In the genomic region with DNA sequence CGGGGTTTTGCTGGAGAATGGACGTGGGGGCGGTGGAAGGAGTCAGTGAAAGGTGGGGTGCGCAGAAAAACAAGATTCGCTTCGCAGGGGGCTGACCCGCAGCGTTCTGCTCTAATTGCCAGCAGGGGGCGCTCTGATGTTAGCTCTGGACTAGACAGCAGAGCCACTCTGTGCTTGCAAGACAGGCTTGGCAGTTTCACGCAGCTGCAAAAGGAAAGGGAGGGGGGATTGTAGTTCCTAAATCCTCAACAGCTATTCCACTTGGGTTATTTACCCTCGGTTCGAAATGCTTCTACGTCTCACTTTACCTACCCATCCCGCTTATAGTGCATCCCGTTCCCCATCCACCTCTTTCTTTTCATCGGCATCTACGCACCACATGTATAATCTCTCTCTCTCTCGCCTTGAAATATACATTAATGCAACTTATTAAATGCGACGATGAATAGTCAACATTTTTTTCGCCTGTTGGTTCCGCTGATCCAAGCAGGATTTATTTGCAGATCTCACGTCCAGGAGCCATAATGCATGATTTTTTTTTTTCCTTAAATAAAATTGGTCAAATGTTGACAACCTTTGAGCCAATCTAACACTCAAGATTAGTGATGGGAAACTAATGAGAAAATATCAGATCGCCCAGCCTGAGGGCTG, we compare ENCODE assay signal across 8 cellular contexts.
DNase-seq lines count a peak whose midpoint lies in the region; ATAC-seq and TF ChIP-seq lines count a peak whose summit lies in the region.

No MANE protein-coding gene starts in this region.

- H3K27me3 ChIP-seq in BJ (ENCODE audit: control insufficient read depth, insufficient read depth, low read length) (peaks cover 2% of the 10 kb centered on the region), lower lobe of right lung (ENCODE audit: low read depth) (peaks cover 98% of the 10 kb centered on the region)

- H3K4me3 ChIP-seq in BJ (ENCODE audit: low read depth, low read length) (peak overlapping the region; percentile 21; the same call in 1 of the 2 replicates), lower lobe of right lung (peak overlapping the region; percentile 31)

- H3K36me3 Mint-ChIP-seq in activated CD4-positive, alpha-beta T cell treated with anti-CD3 and anti-CD28 coated beads for 36 hours (ENCODE audit: low read depth), result no peaks in the 10 kb centered on the region

- POLR2A ChIA-PET in BJ (lab: Charles Lee), result interaction anchor here (0.6 to 0.7 kb wide), 2 partner anchors 13 to 217 kb away, joined by 4 read pairs; a partner anchor contains a TSS
- POLR2A ChIA-PET in activated CD4-positive, alpha-beta T cell treated with anti-CD3 and anti-CD28 coated beads for 36 hours (lab: Charles Lee), result no interaction called here

- no peak overlapping the region for H3K27ac Mint-ChIP-seq in activated CD4-positive, alpha-beta T cell treated with anti-CD3 and anti-CD28 coated beads for 36 hours

- intact Hi-C loops in activated CD4-positive, alpha-beta T cell treated with anti-CD3 and anti-CD28 coated beads for 36 hours (cut with DNase I, micrococcal nuclease), result loop anchor here (1.0 to 10.0 kb wide), 9 partner anchors 219 to 1367 kb away; no protein-coding TSS in a partner anchor
- intact Hi-C loops in lower lobe of right lung (cut with DNase I), result loop anchor here (10.0 kb wide), 2 partner anchors 221 to 251 kb away; a partner anchor contains a TSS

- H3K4me3 Mint-ChIP-seq in activated CD4-positive, alpha-beta T cell treated with anti-CD3 and anti-CD28 coated beads for 36 hours, result no peak overlapping the region

- H3K36me3 ChIP-seq in BJ (ENCODE audit: control insufficient read depth, insufficient read depth, low read length) (no peaks in the 10 kb centered on the region), lower lobe of right lung (no peaks in the 10 kb centered on the region)

- H3K27ac ChIP-seq in lower lobe of right lung, result no peak overlapping the region

- peaks cover 17% of the 10 kb centered on the region for H3K4me1 ChIP-seq in lower lobe of right lung

- H3K9me3 Mint-ChIP-seq in activated CD4-positive, alpha-beta T cell treated with anti-CD3 and anti-CD28 coated beads for 36 hours (ENCODE audit: low read depth), result no peaks in the 10 kb centered on the region

- TF ChIP-seq CTCF in BJ (IDR thresholded peaks at IDR 0.05; ENCODE audit: insufficient read depth, low read depth, low read length), result peak; percentile 89
- TF ChIP-seq CTCF in lower lobe of right lung (IDR thresholded peaks at IDR 0.05), result peak; percentile 85

- CTCF ChIA-PET in BJ (lab: Yijun Ruan, JAX), result interaction anchor here (0.6 to 2.1 kb wide), 17 partner anchors 9 to 997 kb away, joined by 3 to 23 read pairs (median 4); no protein-coding TSS in a partner anchor
- CTCF ChIA-PET in activated CD4-positive, alpha-beta T cell treated with anti-CD3 and anti-CD28 coated beads for 36 hours (lab: Charles Lee), result interaction anchor here (0.5 to 2.2 kb wide), 11 partner anchors 9 to 597 kb away, joined by 3 to 7 read pairs (median 3); no protein-coding TSS in a partner anchor

- ATAC-seq in HG03521 (IDR thresholded peaks at IDR 0.05; ENCODE audit: unreplicated experiment), result peak; percentile 77
- ATAC-seq in activated CD4-positive, alpha-beta T cell treated with anti-CD3 and anti-CD28 coated beads for 36 hours, result peak; percentile 65
- ATAC-seq in lower lobe of right lung, result peak; percentile 89 to 94

- peaks cover 23% of the 10 kb centered on the region for H3K4me1 Mint-ChIP-seq in activated CD4-positive, alpha-beta T cell treated with anti-CD3 and anti-CD28 coated beads for 36 hours

- no peaks in the 10 kb centered on the region for H3K9me3 ChIP-seq in lower lobe of right lung

- DNase-seq in BJ (ENCODE audit: low read depth) (peak; percentile 15), GM19240 (ENCODE audit: insufficient read length, low spot score) (peak; percentile 68), NCI-H510A treated with DMSO at 0.1 percent for 48 hours (lab: John Stamatoyannopoulos, UW) (peak; percentile 53), lower lobe of right lung (peak; percentile 86)
- peak; percentile 89 for DNase-seq in activated CD4-positive, alpha-beta T cell treated with anti-CD3 and anti-CD28 coated beads for 36 hours
- DNase-seq in effector CD4-positive, alpha-beta T cell, result peak; percentile 21
- peak; percentile 51 to 66 (median 65) for DNase-seq in stimulated activated CD4-positive, alpha-beta T cell treated with anti-CD3 and anti-CD28 coated beads, TNF-alpha, amount 100 ng/mL, for 48 hours (ENCODE audit: low read depth in 3 of 3)

- H3K27me3 Mint-ChIP-seq in activated CD4-positive, alpha-beta T cell treated with anti-CD3 and anti-CD28 coated beads for 36 hours, result peaks cover 89% of the 10 kb centered on the region

Comparison
In these comparisons a context has a peak if more than half of its experiments do, and no peak if none do; other contexts are left out.
1. DNase-seq: peak in every context shown above with its lines; median percentile 89 in activated CD4-positive, alpha-beta T cell treated with anti-CD3 and anti-CD28 coated beads for 36 hours; 86 in lower lobe of right lung; 68 in GM19240; 65 in stimulated activated CD4-positive, alpha-beta T cell treated with anti-CD3 and anti-CD28 coated beads, TNF-alpha, amount 100 ng/mL, for 48 hours; 53 in NCI-H510A treated with DMSO at 0.1 percent for 48 hours; 21 in effector CD4-positive, alpha-beta T cell; 15 in BJ.